16 cellular contexts compared by ENCODE assay signal in genomic region chr19:54373781-54374266, GRCh38. TPM values are rescaled to one million over a fixed set of nuclear protein-coding genes. Genes with fewer than 3 reads are reported as not detected.
DNase-seq lines count a peak whose midpoint lies in the region; ATAC-seq lines count a peak whose summit lies in the region.
"Had no signal": no experiment of that assay in that cellular context is flagged by ENCODE, and none has a peak within 500 bp of the region (broad histone marks: within the 10 kb centered on the region; RNA-seq: fewer than 3 reads in every experiment).

No MANE protein-coding gene starts in this region.

- H3K27ac ChIP-seq in right cardiac atrium (ENCODE audit: low read length), result no peak overlapping the region
- H3K27ac ChIP-seq in subcutaneous abdominal adipose tissue (ENCODE audit: low read depth, low read length), result peak overlapping the region; percentile 29

- H3K9me3 Mint-ChIP-seq in activated CD4-positive, alpha-beta T cell treated with anti-CD3 and anti-CD28 coated beads, Interleukin-2, amount 10 ng/mL, durations not matched to agents 24 days and 14 days, result peaks cover 4% of the 10 kb centered on the region
- H3K9me3 Mint-ChIP-seq: IgD-negative memory B cell had no signal

- intact Hi-C loops in activated CD4-positive, alpha-beta T cell treated with anti-CD3 and anti-CD28 coated beads, Interleukin-2, amount 10 ng/mL, durations not matched to agents 24 days and 14 days (cut with micrococcal nuclease), result no loop called here
- intact Hi-C loops in right cardiac atrium (cut with DNase I), result no loop called here

- H3K4me1 ChIP-seq in right cardiac atrium (ENCODE audit: control insufficient read depth, insufficient read depth, low read length), result no peaks in the 10 kb centered on the region
- peaks cover 3 to 35% (median 11%) of the 10 kb centered on the region in 5 donors for H3K4me1 ChIP-seq in subcutaneous abdominal adipose tissue (ENCODE audit: control insufficient read depth in 5 of 5, insufficient read depth in 5 of 5, low read length in 5 of 5)

- H3K4me1 Mint-ChIP-seq in activated CD4-positive, alpha-beta T cell treated with anti-CD3 and anti-CD28 coated beads, Interleukin-2, amount 10 ng/mL, durations not matched to agents 24 days and 14 days, result peaks cover 72% of the 10 kb centered on the region
- H3K4me1 Mint-ChIP-seq: GM23338 had no signal

- H3K27me3 ChIP-seq in right cardiac atrium (ENCODE audit: control insufficient read depth, insufficient read depth) (no peaks in the 10 kb centered on the region), subcutaneous abdominal adipose tissue (ENCODE audit: control insufficient read depth in 5 of 5, insufficient read depth in 4 of 5, low read length in 5 of 5) (peaks cover 0 to 2% (median 0%) of the 10 kb centered on the region in 5 donors)

- H3K36me3 ChIP-seq in subcutaneous abdominal adipose tissue (ENCODE audit: control insufficient read depth in 5 of 5, insufficient read depth in 5 of 5, low read length in 5 of 5), result no peaks in the 10 kb centered on the region

- H3K4me3 ChIP-seq in right cardiac atrium (ENCODE audit: low read length), result no peak overlapping the region
- peak overlapping the region in 3 of 5 donors; percentile 19 to 53 (median 24) for H3K4me3 ChIP-seq in subcutaneous abdominal adipose tissue (ENCODE audit: low read depth in 1 of 5, low read length in 5 of 5)
- H3K4me3 ChIP-seq: GM23338 had no signal

- H3K4me3 Mint-ChIP-seq in activated CD4-positive, alpha-beta T cell treated with anti-CD3 and anti-CD28 coated beads, Interleukin-2, amount 10 ng/mL, durations not matched to agents 24 days and 14 days, result peak overlapping the region; percentile 34
- H3K4me3 Mint-ChIP-seq: GM23338 had no signal

- WGBS in right cardiac atrium, result 68% methylated on average over 4 of the region's 4 CpGs

- H3K36me3 Mint-ChIP-seq in activated CD4-positive, alpha-beta T cell treated with anti-CD3 and anti-CD28 coated beads, Interleukin-2, amount 10 ng/mL, durations not matched to agents 24 days and 14 days (ENCODE audit: low read depth), result peaks cover 4% of the 10 kb centered on the region

- H3K27ac Mint-ChIP-seq in activated CD4-positive, alpha-beta T cell treated with anti-CD3 and anti-CD28 coated beads, Interleukin-2, amount 10 ng/mL, durations not matched to agents 24 days and 14 days, result no peak overlapping the region
- H3K27ac Mint-ChIP-seq: GM23338 had no signal

- H3K9me3 ChIP-seq in right cardiac atrium (ENCODE audit: control insufficient read depth, low read length) (no peaks in the 10 kb centered on the region), subcutaneous abdominal adipose tissue (ENCODE audit: control insufficient read depth in 5 of 5, low read length in 5 of 5) (no peaks in the 10 kb centered on the region)

- H3K27me3 Mint-ChIP-seq in activated CD4-positive, alpha-beta T cell treated with anti-CD3 and anti-CD28 coated beads, Interleukin-2, amount 10 ng/mL, durations not matched to agents 24 days and 14 days, result peaks cover 26% of the 10 kb centered on the region

- ATAC-seq in right cardiac atrium (peak; percentile 52 to 59), HG03442 (IDR thresholded peaks at IDR 0.05; ENCODE audit: unreplicated experiment) (no peak), HG03469 (IDR thresholded peaks at IDR 0.05; ENCODE audit: unreplicated experiment) (no peak)
- ATAC-seq: GM23338, SK-N-SH treated with all-trans-retinoic acid at 6 μM for 48 hours had no signal

- H3K9ac ChIP-seq in subcutaneous abdominal adipose tissue (ENCODE audit: low read length in 5 of 5), result peak overlapping the region in 1 of 5 donors; percentile 2

- DNase-seq in activated CD4-positive, alpha-beta T cell treated with anti-CD3 and anti-CD28 coated beads, Interleukin-2, amount 10 ng/mL, durations not matched to agents 24 days and 14 days, result peak; percentile 58
- no peak for DNase-seq in activated CD4-positive, alpha-beta T cell treated with anti-CD3 and anti-CD28 coated beads, Interleukin-2, amount 50 U/mL, for 4 hours
- DNase-seq in RPMI8226 (peak; percentile 82), right cardiac atrium (peak in 2 of 3 donors; percentile 41 to 64), COLO829 (ENCODE audit: low spot score) (no peak)
- DNase-seq: effector memory CD4-positive, alpha-beta T cell; NCI-H446 had no signal

RNA-seq across cellular contexts. Expression of gene LAIR1, which starts 9.1 kb away (rescaled TPM):
- total RNA-seq in activated CD4-positive, alpha-beta T cell treated with anti-CD3 and anti-CD28 coated beads, Interleukin-2, amount 10 ng/mL, durations not matched to agents 24 days and 14 days, result 5.9 and 7.7 TPM in 2 replicates
- total RNA-seq in right cardiac atrium, result 1 to 10 TPM; 6.8 to 9.1 (median 8.1) TPM
- 2.9 TPM for polyA plus RNA-seq in right cardiac atrium
- total RNA-seq: astrocyte, renal cortical epithelial cell had no signal

RNA-seq across cellular contexts. Expression of gene LILRA4, which starts 34.9 kb away (rescaled TPM):
- total RNA-seq in activated CD4-positive, alpha-beta T cell treated with anti-CD3 and anti-CD28 coated beads, Interleukin-2, amount 10 ng/mL, durations not matched to agents 24 days and 14 days, result not detected in 2 replicates
- total RNA-seq in right cardiac atrium, result not detected
- polyA plus RNA-seq in right cardiac atrium, result not detected
- total RNA-seq: astrocyte, GM23338, renal cortical epithelial cell had no signal
- polyA plus RNA-seq: GM23338 had no signal

RNA-seq across cellular contexts. Expression of gene TTYH1, which starts 41.4 kb away (rescaled TPM):
- 0.21 and 0.78 TPM in 2 replicates for total RNA-seq in activated CD4-positive, alpha-beta T cell treated with anti-CD3 and anti-CD28 coated beads, Interleukin-2, amount 10 ng/mL, durations not matched to agents 24 days and 14 days
- total RNA-seq in right cardiac atrium, result 1 to 10 TPM; 2.4 to 3.0 (median 2.9) TPM
- 3.6 TPM for polyA plus RNA-seq in right cardiac atrium
- total RNA-seq: mesenteric fat pad, renal cortical epithelial cell had no signal

Comparison
In these comparisons a context has a peak if more than half of its experiments do, and no peak if none do; other contexts are left out.
1. DNase-seq: peak in activated CD4-positive, alpha-beta T cell treated with anti-CD3 and anti-CD28 coated beads, Interleukin-2, amount 10 ng/mL, durations not matched to agents 24 days and 14 days (single experiment), RPMI8226 (single experiment) and right cardiac atrium (2 of 3); none in activated CD4-positive, alpha-beta T cell treated with anti-CD3 and anti-CD28 coated beads, Interleukin-2, amount 50 U/mL, for 4 hours (0 of 2) and COLO829 (single experiment).
2. ATAC-seq: peak in right cardiac atrium (2 of 2); none in HG03442 (single experiment) and HG03469 (single experiment).